8 cellular contexts compared by ENCODE assay signal in the genomic region with DNA sequence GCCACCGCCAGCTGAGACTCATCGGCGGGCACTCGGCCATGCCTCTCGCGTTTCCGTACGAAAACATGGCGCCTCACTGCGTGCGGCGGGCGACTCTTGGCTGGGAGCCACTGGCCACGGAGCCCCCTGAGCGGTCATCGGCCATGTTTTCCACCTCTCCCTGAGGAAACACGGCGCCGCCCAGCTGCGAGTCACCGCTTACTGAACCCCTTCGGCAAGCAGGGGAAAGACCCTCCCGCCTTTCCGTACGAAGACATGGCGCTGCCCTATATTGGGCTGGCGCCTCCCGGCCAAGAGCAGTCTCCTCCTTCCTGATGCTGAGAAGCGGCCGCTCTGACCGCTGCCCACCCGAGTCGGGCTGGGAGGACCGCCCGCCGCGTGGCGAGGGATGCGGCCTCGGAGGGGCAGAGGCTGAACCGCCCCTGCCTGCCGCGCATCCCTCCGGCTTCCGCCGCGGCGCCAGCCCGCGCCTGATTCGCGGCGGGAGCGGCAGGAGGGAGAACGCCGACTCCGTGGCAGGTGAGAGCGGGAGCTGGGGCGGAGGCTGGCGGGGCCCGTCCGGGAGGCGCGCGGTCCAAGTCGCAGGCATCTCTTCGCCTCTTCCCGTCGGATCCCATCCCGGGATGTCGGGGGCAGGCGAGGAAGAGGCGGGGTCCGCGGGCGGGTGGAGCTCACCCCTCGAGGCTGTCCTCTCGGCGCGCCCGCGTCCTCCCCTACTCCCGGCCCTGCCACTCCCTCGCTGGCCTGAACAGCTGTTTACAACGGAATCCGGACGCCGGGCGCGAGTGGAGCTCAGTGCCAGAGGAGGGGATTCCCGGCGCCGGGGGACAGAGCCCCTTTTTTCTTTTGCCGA. TPM values are rescaled to one million over a fixed set of nuclear protein-coding genes. Genes with fewer than 3 reads are reported as not detected.
A peak's percentile ranks its signal among the peaks of the same experiment; 100 is the strongest.
DNase-seq lines count a peak whose midpoint lies in the region; ATAC-seq, FAIRE-seq and TF ChIP-seq lines count a peak whose summit lies in the region.

A gene with protein sequence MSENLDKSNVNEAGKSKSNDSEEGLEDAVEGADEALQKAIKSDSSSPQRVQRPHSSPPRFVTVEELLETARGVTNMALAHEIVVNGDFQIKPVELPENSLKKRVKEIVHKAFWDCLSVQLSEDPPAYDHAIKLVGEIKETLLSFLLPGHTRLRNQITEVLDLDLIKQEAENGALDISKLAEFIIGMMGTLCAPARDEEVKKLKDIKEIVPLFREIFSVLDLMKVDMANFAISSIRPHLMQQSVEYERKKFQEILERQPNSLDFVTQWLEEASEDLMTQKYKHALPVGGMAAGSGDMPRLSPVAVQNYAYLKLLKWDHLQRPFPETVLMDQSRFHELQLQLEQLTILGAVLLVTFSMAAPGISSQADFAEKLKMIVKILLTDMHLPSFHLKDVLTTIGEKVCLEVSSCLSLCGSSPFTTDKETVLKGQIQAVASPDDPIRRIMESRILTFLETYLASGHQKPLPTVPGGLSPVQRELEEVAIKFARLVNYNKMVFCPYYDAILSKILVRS (plus strand): TSS at position 299 of the 853 bp plus-strand sequence. CDS start 4,202 bp downstream, outside the sequence.

- peak within 1 kb of the TSS; percentile 88 for H3K27ac Mint-ChIP-seq in T-helper 2 cell treated with Interferon-gamma antibody and Interleukin-4, amounts not matched to agents 5 μg/mL and 100 μg/mL, for 36 hours
- H3K27ac Mint-ChIP-seq in astrocyte (ENCODE audit: unreplicated experiment) = peak within 1 kb of the TSS; percentile 96

- FAIRE-seq in GM18507 (lab: Jason Lieb, UNC) = peak; percentile 85
- no peak for FAIRE-seq in astrocyte (lab: Jason Lieb, UNC)

- H3K27ac ChIP-seq in astrocyte (ENCODE audit: low read depth, low read length) = peak within 1 kb of the TSS; percentile 98
- peak within 1 kb of the TSS; percentile 91 for H3K27ac ChIP-seq in rectal smooth muscle tissue (ENCODE audit: low read depth, low read length)
- peak within 1 kb of the TSS; percentile 14 to 43 for H3K27ac ChIP-seq in aorta (ENCODE audit: low read depth in 1 of 2, low read length in 2 of 2)

- H3K36me3 ChIP-seq in astrocyte (ENCODE audit: insufficient read depth, low read length) (no peaks in the 10 kb centered on the region), rectal smooth muscle tissue (ENCODE audit: control insufficient read depth, insufficient read depth, low read length) (peaks cover 3% of the 10 kb centered on the region), aorta (ENCODE audit: control insufficient read depth in 1 of 2, insufficient read depth in 2 of 2, low read length in 1 of 2) (peaks cover 0 to 3% of the 10 kb centered on the region in 2 donors)

- H3K9me3 Mint-ChIP-seq in T-helper 2 cell treated with Interferon-gamma antibody and Interleukin-4, amounts not matched to agents 5 μg/mL and 100 μg/mL, for 36 hours = no peaks in the 10 kb centered on the region
- H3K9me3 Mint-ChIP-seq in astrocyte (ENCODE audit: unreplicated experiment) = no peaks in the 10 kb centered on the region

- peaks cover 20% of the 10 kb centered on the region for H3K4me1 ChIP-seq in astrocyte (ENCODE audit: insufficient read depth, low read length)
- peaks cover 10% of the 10 kb centered on the region for H3K4me1 ChIP-seq in rectal smooth muscle tissue (ENCODE audit: control insufficient read depth, insufficient read depth, low read length)
- peaks cover 0 to 8% of the 10 kb centered on the region in 2 donors for H3K4me1 ChIP-seq in aorta (ENCODE audit: control insufficient read depth in 1 of 2, insufficient read depth in 2 of 2, low read length in 2 of 2)

- 0% methylated on average over 78 to 94 of the region's 94 CpGs for WGBS in aorta, 2 donors

- peak within 1 kb of the TSS; percentile 96 for H3K4me2 ChIP-seq in astrocyte (ENCODE audit: low read length)

- peaks cover 21% of the 10 kb centered on the region for H3K79me2 ChIP-seq in astrocyte (ENCODE audit: insufficient read depth, low read length)

- H2AFZ ChIP-seq in astrocyte (ENCODE audit: low read depth, low read length) = peak within 1 kb of the TSS; percentile 99

- H3K9me3 ChIP-seq in astrocyte (ENCODE audit: insufficient read depth, low read depth, low read length) (no peaks in the 10 kb centered on the region), aorta (ENCODE audit: control insufficient read depth, low read length) (no peaks in the 10 kb centered on the region)

- H4K20me1 ChIP-seq in astrocyte (ENCODE audit: insufficient read depth, low read length) = no peaks in the 10 kb centered on the region

- ATAC-seq in HG02885 (IDR thresholded peaks at IDR 0.05; ENCODE audit: poor library complexity, unreplicated experiment) (peak; percentile 81), aorta (ENCODE audit: low FRiP score) (peak; percentile 96)

- TF ChIP-seq CTCF in astrocyte (IDR thresholded peaks at IDR 0.05; ENCODE audit: insufficient read depth, low read depth, low read length) = no peak

- H3K36me3 Mint-ChIP-seq in T-helper 2 cell treated with Interferon-gamma antibody and Interleukin-4, amounts not matched to agents 5 μg/mL and 100 μg/mL, for 36 hours (ENCODE audit: low read depth) = peaks cover 2% of the 10 kb centered on the region
- H3K36me3 Mint-ChIP-seq in astrocyte (ENCODE audit: low read depth, unreplicated experiment) = peaks cover 4% of the 10 kb centered on the region

- peaks cover 22% of the 10 kb centered on the region for H3K27me3 Mint-ChIP-seq in T-helper 2 cell treated with Interferon-gamma antibody and Interleukin-4, amounts not matched to agents 5 μg/mL and 100 μg/mL, for 36 hours (ENCODE audit: low read depth)
- no peaks in the 10 kb centered on the region for H3K27me3 Mint-ChIP-seq in astrocyte (ENCODE audit: low read depth, unreplicated experiment)

- peak within 1 kb of the TSS; percentile 92 for H3K4me3 Mint-ChIP-seq in T-helper 2 cell treated with Interferon-gamma antibody and Interleukin-4, amounts not matched to agents 5 μg/mL and 100 μg/mL, for 36 hours
- peak within 1 kb of the TSS; percentile 91 for H3K4me3 Mint-ChIP-seq in astrocyte (ENCODE audit: unreplicated experiment)

- H3K9ac ChIP-seq in astrocyte (ENCODE audit: low read length) (peak within 1 kb of the TSS; percentile 99), rectal smooth muscle tissue (ENCODE audit: low read length) (peak within 1 kb of the TSS; percentile 80)

- no peaks in the 10 kb centered on the region for H3K27me3 ChIP-seq in astrocyte (ENCODE audit: insufficient read depth, low read length)
- H3K27me3 ChIP-seq in rectal smooth muscle tissue (ENCODE audit: control insufficient read depth, insufficient read depth, low read length) = no peaks in the 10 kb centered on the region
- no peaks in the 10 kb centered on the region for H3K27me3 ChIP-seq in aorta (ENCODE audit: control insufficient read depth in 1 of 2, insufficient read depth in 2 of 2, low read length in 1 of 2)

- peaks cover 22% of the 10 kb centered on the region for H3K4me1 Mint-ChIP-seq in T-helper 2 cell treated with Interferon-gamma antibody and Interleukin-4, amounts not matched to agents 5 μg/mL and 100 μg/mL, for 36 hours (ENCODE audit: low read depth)
- H3K4me1 Mint-ChIP-seq in astrocyte (ENCODE audit: low read depth, unreplicated experiment) = peaks cover 8% of the 10 kb centered on the region

- intact Hi-C loops in aorta (cut with DNase I) = loop anchor here (2.0 to 10.0 kb wide), 3 partner anchors 25 to 145 kb away; partner anchors contain the start of genes DEPDC7 (in 1 of the 2) and QSER1 (in 1 of the 2)

- H3K4me3 ChIP-seq in astrocyte (ENCODE audit: insufficient read depth, low read depth, low read length) = peak within 1 kb of the TSS; percentile 82
- H3K4me3 ChIP-seq in rectal smooth muscle tissue (ENCODE audit: low read length) = peak within 1 kb of the TSS; percentile 72
- H3K4me3 ChIP-seq in aorta (ENCODE audit: low read length in 2 of 2) = peak within 1 kb of the TSS; percentile 16 to 89

- DNase-seq in GM18507 (ENCODE audit: extremely low spot score, insufficient read length, low read depth) = peak; percentile 77
- peak; percentile 97 for DNase-seq in NCI-H146 treated with DMSO at 0.1 percent for 48 hours (lab: John Stamatoyannopoulos, UW; ENCODE audit: unreplicated experiment)
- peak; percentile 79 for DNase-seq in T-helper 2 cell treated with Interferon-gamma antibody and Interleukin-4, amounts not matched to agents 5 μg/mL and 100 μg/mL, for 36 hours (ENCODE audit: low spot score)
- DNase-seq in astrocyte (ENCODE audit: low read depth) = peak; percentile 84
- DNase-seq in hepatic stellate cell (ENCODE audit: low spot score) = peak; percentile 86
- DNase-seq in aorta = peak; percentile 96 to 98

RNA-seq across cellular contexts. Expression of the gene that starts here (rescaled TPM):
- total RNA-seq in astrocyte (28.8 and 29.7 TPM in 2 replicates), aorta (10 to 100 TPM; 35.2 to 39.4 TPM)
- 10 to 100 TPM; 10.8 to 12.1 TPM for polyA plus RNA-seq in aorta

Comparison
In these comparisons a context has a peak if more than half of its experiments do, and no peak if none do; other contexts are left out.
1. Peak in every context shown above with its lines: DNase-seq, ATAC-seq, H3K4me3 ChIP-seq and H3K27ac ChIP-seq.
2. H3K27ac ChIP-seq: peak in every context shown above with its lines; median percentile 98 in astrocyte; 91 in rectal smooth muscle tissue; 28 in aorta.